8 cellular contexts compared by ENCODE assay signal in genomic region chr9:131125038-131125287, GRCh38. TPM values are rescaled to one million over a fixed set of nuclear protein-coding genes. Genes with fewer than 3 reads are reported as not detected.
A peak's percentile ranks its signal among the peaks of the same experiment; 100 is the strongest.
DNase-seq lines count a peak whose midpoint lies in the region; ATAC-seq, FAIRE-seq and TF ChIP-seq lines count a peak whose summit lies in the region.

No MANE protein-coding gene starts in this region.

- WGBS in heart right ventricle, 2 donors: 1% methylated on average over 7 of the region's 7 CpGs
- WGBS in small intestine, 3 donors: 1 to 2% (median 2%) methylated on average over 7 of the region's 7 CpGs

- H3K9me3 ChIP-seq in HAP-1: no peaks in the 10 kb centered on the region
- no peaks in the 10 kb centered on the region for H3K9me3 ChIP-seq in WERI-Rb-1 (ENCODE audit: severe bottlenecking)
- no peaks in the 10 kb centered on the region for H3K9me3 ChIP-seq in heart right ventricle
- H3K9me3 ChIP-seq in small intestine (ENCODE audit: control insufficient read depth, low read depth): no peaks in the 10 kb centered on the region

- DNase-seq in HAP-1 (ENCODE audit: low spot score in 2 of 2): no peak
- DNase-seq in WERI-Rb-1: no peak
- no peak for DNase-seq in heart right ventricle
- no peak for DNase-seq in small intestine
- no peak for DNase-seq in epidermal melanocyte (ENCODE audit: insufficient read length, low spot score)
- DNase-seq in NCI-H774 (lab: John Stamatoyannopoulos, UW): no peak
- DNase-seq in NCI-H1417 treated with DMSO at 0.1 percent for 48 hours (lab: John Stamatoyannopoulos, UW): no peak

- no peak for FAIRE-seq in small intestine (lab: Jason Lieb, UNC)

- peak in 5 of 8 donors; percentile 1 to 16 (median 9) for ATAC-seq in heart right ventricle
- no peak for ATAC-seq in activated CD4-positive, CD25-positive, alpha-beta regulatory T cell treated with anti-CD3 and anti-CD28 coated beads, Interleukin-2, amount 50 U/mL, for 24 hours

- H3K36me3 ChIP-seq in HAP-1 (replicated peaks): peaks cover 24% of the 10 kb centered on the region
- H3K36me3 ChIP-seq in WERI-Rb-1: peaks cover 46% of the 10 kb centered on the region
- peaks cover 0 to 59% (median 26%) of the 10 kb centered on the region in 9 donors for H3K36me3 ChIP-seq in heart right ventricle
- H3K36me3 ChIP-seq in small intestine (ENCODE audit: control insufficient read depth in 2 of 2, insufficient read depth in 2 of 2, low read length in 2 of 2): peaks cover 0 to 11% of the 10 kb centered on the region in 2 donors

- in situ Hi-C loops in HAP-1 (cut with MboI; ENCODE audit: low sequenced_read_pairs): no loop called here

- TF ChIP-seq CTCF in WERI-Rb-1 (IDR thresholded peaks at IDR 0.05; ENCODE audit: low read depth, low read length) (no peak), heart right ventricle (IDR thresholded peaks at IDR 0.05) (no peak)

- H3K4me1 ChIP-seq in HAP-1 (peaks cover 2% of the 10 kb centered on the region), heart right ventricle (peaks cover 3 to 23% (median 17%) of the 10 kb centered on the region in 9 donors), small intestine (ENCODE audit: control insufficient read depth in 2 of 2, insufficient read depth in 1 of 2, low read depth in 1 of 2, low read length in 1 of 2) (no peaks in the 10 kb centered on the region)

- intact Hi-C loops in heart right ventricle (cut with DNase I): loop anchor here in 7 of 10 donors (1.0 to 10.0 kb wide), 4 partner anchors 42 to 410 kb away; no protein-coding TSS in a partner anchor

- H3K4me3 ChIP-seq in HAP-1 (peak overlapping the region; percentile 90), WERI-Rb-1 (ENCODE audit: low read depth, low read length) (peak overlapping the region; percentile 88), heart right ventricle (peak overlapping the region; percentile 12 to 97 (median 82)), small intestine (ENCODE audit: low read depth in 1 of 2, low read length in 2 of 2) (peak overlapping the region; percentile 69 to 82)

- H3K27ac ChIP-seq in WERI-Rb-1 (peak overlapping the region; percentile 97), heart right ventricle (peak overlapping the region in 9 of 10 donors; percentile 66 to 92 (median 84)), small intestine (ENCODE audit: low read depth in 1 of 2, low read length in 1 of 2) (peak overlapping the region; percentile 43 to 95)

- H3K27me3 ChIP-seq in HAP-1 (ENCODE audit: low read depth): no peaks in the 10 kb centered on the region
- no peaks in the 10 kb centered on the region for H3K27me3 ChIP-seq in WERI-Rb-1 (ENCODE audit: insufficient read depth, low read depth, severe bottlenecking)
- H3K27me3 ChIP-seq in heart right ventricle: no peaks in the 10 kb centered on the region
- no peaks in the 10 kb centered on the region for H3K27me3 ChIP-seq in small intestine (ENCODE audit: control insufficient read depth in 2 of 2, insufficient read depth in 2 of 2, low read length in 2 of 2)

RNA-seq across cellular contexts. Expression of gene NUP214, which starts 0.4 kb away (rescaled TPM):
- 10 to 100 TPM; 17.8 to 27.1 (median 23.6) TPM for total RNA-seq in heart right ventricle
- polyA plus RNA-seq in heart right ventricle (10 to 100 TPM; 13.8 to 21.5 TPM), small intestine (10 to 100 TPM; 16.7 to 49.7 (median 35.6) TPM)

RNA-seq across cellular contexts. Expression of gene AIF1L, which starts 28.6 kb away (rescaled TPM):
- 10 to 100 TPM in 8 of 10 donors, 1 to 10 TPM in 2; 9.6 to 93.2 (median 14.8) TPM for total RNA-seq in heart right ventricle
- 10 to 100 TPM; 15.3 to 25.2 TPM for polyA plus RNA-seq in heart right ventricle
- polyA plus RNA-seq in small intestine: 1 to 10 TPM in 2 of 3 donors, under 1 TPM in 1; 0.45 to 9.3 (median 1.4) TPM

Comparison
In these comparisons a context has a peak if more than half of its experiments do, and no peak if none do; other contexts are left out.
1. ATAC-seq: peak in heart right ventricle (5 of 8); none in activated CD4-positive, CD25-positive, alpha-beta regulatory T cell treated with anti-CD3 and anti-CD28 coated beads, Interleukin-2, amount 50 U/mL, for 24 hours (0 of 2).
2. Peak in every context shown above with its lines, with median percentiles within 50 percentile points of each other: H3K4me3 ChIP-seq and H3K27ac ChIP-seq.